In the genomic region with DNA sequence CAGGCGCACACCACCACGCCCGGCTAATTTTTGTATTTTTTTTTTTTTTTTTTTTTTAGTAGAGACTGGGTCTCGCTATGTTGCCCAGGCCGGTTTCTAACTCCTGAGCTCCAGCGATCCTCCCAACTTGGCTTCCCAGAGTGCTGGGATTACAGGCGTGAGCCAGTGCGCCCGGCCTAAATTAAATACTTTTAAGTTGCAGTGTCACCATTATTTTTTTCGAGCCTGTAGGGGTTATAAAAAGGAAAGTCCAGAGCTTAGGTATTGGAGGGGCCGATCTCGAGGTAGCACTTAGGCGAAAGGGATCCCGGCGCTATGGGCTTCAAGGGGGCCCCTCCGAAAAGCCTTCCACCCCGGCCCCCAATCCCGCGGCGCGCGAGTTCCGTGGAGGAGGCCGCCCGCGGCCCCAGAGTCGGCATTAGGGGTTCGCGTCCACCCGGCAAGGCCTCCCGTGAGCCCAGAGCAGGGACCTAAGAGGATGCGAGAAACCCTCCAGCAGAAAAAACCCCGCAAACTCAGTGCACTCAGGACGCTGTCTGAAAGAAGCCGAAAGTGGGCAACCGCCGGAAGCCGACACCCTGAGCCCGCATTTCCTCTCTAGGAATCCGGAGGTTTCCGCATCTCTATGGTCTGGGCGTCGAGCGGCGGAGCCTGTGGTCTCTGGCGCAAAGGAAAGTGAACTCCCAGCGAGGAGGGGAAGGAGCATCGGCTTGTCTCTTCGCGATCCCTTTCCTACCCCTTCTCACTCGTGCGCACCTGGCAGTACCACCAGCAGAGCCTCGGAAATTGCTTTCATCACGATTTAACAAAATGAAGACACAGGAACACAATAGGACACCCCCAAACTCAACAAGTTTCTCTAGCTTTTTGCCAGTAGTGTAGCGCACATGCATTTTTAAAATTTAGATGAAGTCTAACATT, we compare ENCODE assay signal across 8 cellular contexts. TPM values are rescaled to one million over a fixed set of nuclear protein-coding genes. Genes with fewer than 3 reads are reported as not detected.
DNase-seq lines count a peak whose midpoint lies in the region; ATAC-seq and TF ChIP-seq lines count a peak whose summit lies in the region.

No MANE protein-coding gene starts in this region.

- H3K4me3 ChIP-seq in upper lobe of right lung: peak overlapping the region; percentile 65

- TF ChIP-seq CTCF in GM10248 (IDR thresholded peaks at IDR 0.05; ENCODE audit: control extremely low read depth, extremely low read depth, low read depth, missing control alignments): no peak
- TF ChIP-seq CTCF in progenitor cell of endocrine pancreas (IDR thresholded peaks at IDR 0.05; ENCODE audit: unreplicated experiment): no peak
- TF ChIP-seq CTCF in upper lobe of right lung (IDR thresholded peaks at IDR 0.05): no peak

- H3K27me3 Mint-ChIP-seq in T-cell (peaks cover 0 to 4% of the 10 kb centered on the region in 2 donors), progenitor cell of endocrine pancreas (peaks cover 24% of the 10 kb centered on the region)

- intact Hi-C loops in left ventricle myocardium superior (cut with micrococcal nuclease): no loop called here
- intact Hi-C loops in upper lobe of right lung (cut with DNase I): no loop called here

- ATAC-seq in HG02678 (IDR thresholded peaks at IDR 0.05; ENCODE audit: unreplicated experiment): peak; percentile 73
- peak; percentile 92 to 97 (median 94) for ATAC-seq in T-cell (replicated peaks in 1 of 4)
- ATAC-seq in left ventricle myocardium superior: peak; percentile 95
- peak; percentile 96 for ATAC-seq in upper lobe of right lung

- H3K9me3 Mint-ChIP-seq in T-cell (no peaks in the 10 kb centered on the region), progenitor cell of endocrine pancreas (ENCODE audit: low read depth) (no peaks in the 10 kb centered on the region)

- H3K4me3 Mint-ChIP-seq in T-cell (peak overlapping the region; percentile 84 to 93 (median 90)), progenitor cell of endocrine pancreas (ENCODE audit: low read depth) (peak overlapping the region; percentile 81)

- no peaks in the 10 kb centered on the region for H3K36me3 Mint-ChIP-seq in T-cell
- H3K36me3 Mint-ChIP-seq in progenitor cell of endocrine pancreas (ENCODE audit: insufficient read depth): no peaks in the 10 kb centered on the region

- CTCF ChIA-PET in GM10248 (lab: Yijun Ruan, JAX) (interaction anchor here (1.1 to 2.1 kb wide), 4 partner anchors 12 to 23 kb away, joined by 3 to 10 read pairs (median 8); partner anchors contain the start of gene RGS9), T-cell (lab: Charles Lee) (interaction anchor here (0.6 to 1.2 kb wide), 5 partner anchors 12 to 107 kb away, joined by 3 to 7 read pairs (median 4); no protein-coding TSS in a partner anchor)

- H3K4me1 Mint-ChIP-seq in T-cell (peaks cover 15 to 31% (median 21%) of the 10 kb centered on the region in 3 donors), progenitor cell of endocrine pancreas (ENCODE audit: low read depth) (peaks cover 3% of the 10 kb centered on the region)

- H3K27me3 ChIP-seq in upper lobe of right lung: no peaks in the 10 kb centered on the region

- no peaks in the 10 kb centered on the region for H3K9me3 ChIP-seq in upper lobe of right lung

- no peaks in the 10 kb centered on the region for H3K36me3 ChIP-seq in upper lobe of right lung

- H3K27ac Mint-ChIP-seq in T-cell (peak overlapping the region; percentile 97 to 99), progenitor cell of endocrine pancreas (peak overlapping the region; percentile 90)

- peaks cover 14% of the 10 kb centered on the region for H3K4me1 ChIP-seq in upper lobe of right lung

- POLR2A ChIA-PET in GM10248 (lab: Yijun Ruan, JAX) (no interaction called here), T-cell (lab: Charles Lee) (interaction anchor here (0.6 to 0.7 kb wide), 3 partner anchors 11 to 145 kb away, joined by 4 to 7 read pairs (median 5); no protein-coding TSS in a partner anchor)

- DNase-seq in GM10248 (ENCODE audit: extremely low spot score) (peak; percentile 87), NCI-H1436 (lab: John Stamatoyannopoulos, UW) (peak; percentile 91), T-cell (peak; percentile 66 to 86 (median 79)), amniotic epithelial cell (ENCODE audit: low read depth) (peak; percentile 88), left ventricle myocardium superior (peak; percentile 85), progenitor cell of endocrine pancreas (ENCODE audit: low spot score, unreplicated experiment) (peak; percentile 68), upper lobe of right lung (peak; percentile 88)

- H3K27ac ChIP-seq in upper lobe of right lung: peak overlapping the region; percentile 94

RNA-seq across cellular contexts. Expression of gene RGS9, which starts 14.1 kb away (rescaled TPM):
- total RNA-seq in T-cell (1 to 10 TPM; 1.3 to 8.2 (median 1.9) TPM), left ventricle myocardium superior (2.0 TPM), progenitor cell of endocrine pancreas (8.5 and 8.7 TPM in 2 replicates), upper lobe of right lung (8.7 TPM)

Comparison
In these comparisons a context has a peak if more than half of its experiments do, and no peak if none do; other contexts are left out.
1. Peak in every context shown above with its lines: DNase-seq, ATAC-seq, H3K4me3 ChIP-seq and H3K27ac ChIP-seq.